2 cellular contexts compared by ENCODE assay signal in genomic region chr4:1640110-1640509, GRCh38.
A peak's percentile ranks its signal among the peaks of the same experiment; 100 is the strongest.
TF ChIP-seq lines count a peak whose summit lies in the region.

No MANE protein-coding gene starts in this region.

TF ChIP-seq in HepG2, 621 proteins besides CTCF, POLR2A, EP300 and RAD21:
- TF ChIP-seq MAF1 (CRISPR knock-in tag; IDR thresholded peaks at IDR 0.05; ENCODE audit: borderline replicate concordance) = no peak
- TF ChIP-seq HNRNPL (IDR thresholded peaks at IDR 0.05; ENCODE audit: low read depth, low read length) = 0 out of 2 replicates have a peak, but pooled peaks have one; percentile 37
TF ChIP-seq in HepG2: peak in this region for 1.

TF ChIP-seq in H1, 55 proteins besides CTCF, POLR2A, EP300 and RAD21:
- TF ChIP-seq CREB1 (IDR thresholded peaks at IDR 0.05) = no peak
- no peak for TF ChIP-seq SIX5 (IDR thresholded peaks at IDR 0.05; ENCODE audit: low read depth, low read length)
- no peak for TF ChIP-seq SP4 (IDR thresholded peaks at IDR 0.05; ENCODE audit: low read length)
- no peak for TF ChIP-seq MAX (IDR thresholded peaks at IDR 0.05)
- no peak for TF ChIP-seq ASH2L (IDR thresholded peaks at IDR 0.05; ENCODE audit: low read length)
- TF ChIP-seq RXRA (IDR thresholded peaks at IDR 0.05; ENCODE audit: insufficient read depth, low read depth, low read length) = no peak
- TF ChIP-seq NANOG (IDR thresholded peaks at IDR 0.05; ENCODE audit: insufficient read depth, low read depth, low read length, poor library complexity, severe bottlenecking) = no peak
- TF ChIP-seq JUND (IDR thresholded peaks at IDR 0.05; ENCODE audit: low read length) = no peak
- no peak for TF ChIP-seq SIRT6 (IDR thresholded peaks at IDR 0.05; ENCODE audit: low read length)
- no peak for TF ChIP-seq SRF (IDR thresholded peaks at IDR 0.05; ENCODE audit: low read depth, low read length)
- TF ChIP-seq CHD7 (IDR thresholded peaks at IDR 0.05; ENCODE audit: insufficient replicate concordance, low read length) = no peak
- TF ChIP-seq HDAC6 (IDR thresholded peaks at IDR 0.05; ENCODE audit: low read depth, low read length) = no peak
- TF ChIP-seq GABPA (IDR thresholded peaks at IDR 0.05; ENCODE audit: borderline replicate concordance, insufficient read depth, low read length) = no peak
- no peak for TF ChIP-seq TAF7 (optimal IDR thresholded peaks at IDR 0.05; ENCODE audit: borderline replicate concordance, low read depth, low read length)
- TF ChIP-seq FOSL1 (IDR thresholded peaks at IDR 0.05; ENCODE audit: insufficient read depth, low read depth, low read length) = no peak
- TF ChIP-seq USF2 (IDR thresholded peaks at IDR 0.05; ENCODE audit: low read length) = no peak
- no peak for TF ChIP-seq RFX5 (IDR thresholded peaks at IDR 0.05; ENCODE audit: borderline replicate concordance, low read depth, low read length)
- TF ChIP-seq YY1 (IDR thresholded peaks at IDR 0.05; ENCODE audit: low read depth, low read length) = no peak
- no peak for TF ChIP-seq SUZ12 (IDR thresholded peaks at IDR 0.05; ENCODE audit: low read length)
- no peak for TF ChIP-seq POU5F1 (IDR thresholded peaks at IDR 0.05; ENCODE audit: low read depth, low read length)
